ENCODE assay signal across 15 cellular contexts in the genomic region with DNA sequence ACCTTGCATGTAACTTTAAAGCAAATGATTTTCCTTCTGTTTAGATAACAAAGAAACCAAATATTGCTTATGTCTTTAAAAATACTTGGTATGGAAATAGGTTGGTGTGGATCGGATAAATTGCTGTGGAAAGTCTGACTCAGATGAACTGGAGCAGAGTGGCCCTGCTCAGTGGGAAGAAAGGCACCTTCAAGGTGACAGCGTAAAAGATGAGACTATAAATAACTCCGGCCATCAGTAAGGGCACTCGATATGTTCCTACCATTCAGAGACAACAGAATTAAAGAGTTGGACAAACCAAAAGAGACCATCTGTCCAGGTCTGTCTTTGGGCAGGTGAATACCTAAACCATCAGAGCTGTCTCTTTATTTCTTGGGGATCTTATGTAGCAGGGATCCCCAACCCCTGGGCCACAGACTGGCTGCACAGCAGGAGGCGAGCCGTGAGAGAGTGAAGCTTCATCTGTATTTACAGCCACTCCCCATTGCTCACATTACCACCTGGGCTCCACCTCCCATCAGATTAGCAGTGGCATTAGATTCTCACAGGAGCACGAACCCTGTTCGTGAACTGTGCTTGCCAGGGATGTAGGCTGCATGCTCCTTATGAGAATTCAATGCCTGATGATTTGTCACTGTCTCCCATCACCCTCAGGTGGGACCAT.
"Had no signal": no experiment of that assay in that cellular context is flagged by ENCODE, and none has a peak within 500 bp of the region (broad histone marks: within the 10 kb centered on the region; RNA-seq: fewer than 3 reads in every experiment).

No MANE protein-coding gene starts in this region.

- H3K9me3 ChIP-seq: gastrocnemius medialis, mucosa of descending colon, tibial artery, vagina had no signal

- H3K27me3 Mint-ChIP-seq: activated CD4-positive, alpha-beta T cell treated with anti-CD3 and anti-CD28 coated beads, Interleukin-2, amount 10 ng/mL, durations not matched to agents 24 days and 14 days had no signal

- H3K4me1 Mint-ChIP-seq: activated CD4-positive, alpha-beta T cell treated with anti-CD3 and anti-CD28 coated beads, Interleukin-2, amount 10 ng/mL, durations not matched to agents 24 days and 14 days had no signal

- H3K36me3 ChIP-seq: gastrocnemius medialis, tibial artery, vagina had no signal

- H3K4me3 ChIP-seq: gastrocnemius medialis, mucosa of descending colon, skin epidermis, tibial artery, vagina had no signal

- H3K27ac ChIP-seq: gastrocnemius medialis, skin epidermis had no signal

- H3K4me1 ChIP-seq: gastrocnemius medialis had no signal

- ATAC-seq: gastrocnemius medialis; left colon; mucosa of descending colon; naive thymus-derived CD4-positive, alpha-beta T cell had no signal

- DNase-seq: activated CD4-positive, alpha-beta T cell treated with anti-CD3 and anti-CD28 coated beads, Interleukin-2, amount 10 ng/mL, durations not matched to agents 24 days and 14 days; activated CD4-positive, CD25-positive, alpha-beta regulatory T cell; activated CD8-positive, alpha-beta memory T cell treated with anti-CD3 and anti-CD28 coated beads for 24 hours; activated naive CD8-positive, alpha-beta T cell treated with anti-CD3 and anti-CD28 coated beads for 36 hours; erythroblast; gastrocnemius medialis; left colon; mucosa of descending colon; stimulated activated CD4-positive, alpha-beta T cell treated with anti-CD3 and anti-CD28 coated beads, Interleukin-15, amount 100 ng/mL, for 24 hours; stimulated activated CD4-positive, alpha-beta T cell treated with anti-CD3 and anti-CD28 coated beads, Interleukin-4, amount 100 ng/mL, for 24 hours; tibial artery had no signal

- H3K27me3 ChIP-seq: gastrocnemius medialis, tibial artery, vagina had no signal

- H3K27ac Mint-ChIP-seq: activated CD4-positive, alpha-beta T cell treated with anti-CD3 and anti-CD28 coated beads, Interleukin-2, amount 10 ng/mL, durations not matched to agents 24 days and 14 days; activated naive CD8-positive, alpha-beta T cell treated with anti-CD3 and anti-CD28 coated beads for 36 hours; T-helper 2 cell treated with Interferon-gamma antibody and Interleukin-4, amounts not matched to agents 5 μg/mL and 100 μg/mL, for 36 hours had no signal

- H3K9me3 Mint-ChIP-seq: activated CD4-positive, alpha-beta T cell treated with anti-CD3 and anti-CD28 coated beads, Interleukin-2, amount 10 ng/mL, durations not matched to agents 24 days and 14 days; T-helper 2 cell treated with Interferon-gamma antibody and Interleukin-4, amounts not matched to agents 5 μg/mL and 100 μg/mL, for 36 hours had no signal

- H3K4me3 Mint-ChIP-seq: activated CD4-positive, alpha-beta T cell treated with anti-CD3 and anti-CD28 coated beads, Interleukin-2, amount 10 ng/mL, durations not matched to agents 24 days and 14 days; activated naive CD8-positive, alpha-beta T cell treated with anti-CD3 and anti-CD28 coated beads for 36 hours; T-helper 2 cell treated with Interferon-gamma antibody and Interleukin-4, amounts not matched to agents 5 μg/mL and 100 μg/mL, for 36 hours had no signal
